ENCODE assay signal across 1 cellular context in genomic region chr9:129561594-129562281, GRCh38.
TF ChIP-seq lines count a peak whose summit lies in the region.

No MANE protein-coding gene starts in this region.

TF ChIP-seq in GM23338, 12 proteins besides CTCF, POLR2A, EP300 and RAD21 (continued from another document):
- no peak for TF ChIP-seq ZNF462 (CRISPR knock-in tag; IDR thresholded peaks at IDR 0.05)
- TF ChIP-seq ZNF331 (CRISPR knock-in tag; IDR thresholded peaks at IDR 0.05; ENCODE audit: low read depth) = no peak
- TF ChIP-seq EZH2phosphoT487 (IDR thresholded peaks at IDR 0.05; ENCODE audit: unreplicated experiment) = no peak
- TF ChIP-seq CREB1 (CRISPR knock-in tag; IDR thresholded peaks at IDR 0.05; ENCODE audit: low read depth) = no peak
- no peak for TF ChIP-seq ETS1 (IDR thresholded peaks at IDR 0.05)
- no peak for TF ChIP-seq NANOG (IDR thresholded peaks at IDR 0.05; ENCODE audit: borderline replicate concordance)
- no peak for TF ChIP-seq STAT1 (IDR thresholded peaks at IDR 0.05; ENCODE audit: unreplicated experiment)
- TF ChIP-seq EZH2 (IDR thresholded peaks at IDR 0.05; ENCODE audit: low read depth, unreplicated experiment) = no peak
- no peak for TF ChIP-seq JUNB (IDR thresholded peaks at IDR 0.05; ENCODE audit: unreplicated experiment)
- no peak for TF ChIP-seq POLR2AphosphoS5 (IDR thresholded peaks at IDR 0.05; ENCODE audit: low read depth)
